Comparison of ENCODE assay signal across 10 cellular contexts in the genomic region with DNA sequence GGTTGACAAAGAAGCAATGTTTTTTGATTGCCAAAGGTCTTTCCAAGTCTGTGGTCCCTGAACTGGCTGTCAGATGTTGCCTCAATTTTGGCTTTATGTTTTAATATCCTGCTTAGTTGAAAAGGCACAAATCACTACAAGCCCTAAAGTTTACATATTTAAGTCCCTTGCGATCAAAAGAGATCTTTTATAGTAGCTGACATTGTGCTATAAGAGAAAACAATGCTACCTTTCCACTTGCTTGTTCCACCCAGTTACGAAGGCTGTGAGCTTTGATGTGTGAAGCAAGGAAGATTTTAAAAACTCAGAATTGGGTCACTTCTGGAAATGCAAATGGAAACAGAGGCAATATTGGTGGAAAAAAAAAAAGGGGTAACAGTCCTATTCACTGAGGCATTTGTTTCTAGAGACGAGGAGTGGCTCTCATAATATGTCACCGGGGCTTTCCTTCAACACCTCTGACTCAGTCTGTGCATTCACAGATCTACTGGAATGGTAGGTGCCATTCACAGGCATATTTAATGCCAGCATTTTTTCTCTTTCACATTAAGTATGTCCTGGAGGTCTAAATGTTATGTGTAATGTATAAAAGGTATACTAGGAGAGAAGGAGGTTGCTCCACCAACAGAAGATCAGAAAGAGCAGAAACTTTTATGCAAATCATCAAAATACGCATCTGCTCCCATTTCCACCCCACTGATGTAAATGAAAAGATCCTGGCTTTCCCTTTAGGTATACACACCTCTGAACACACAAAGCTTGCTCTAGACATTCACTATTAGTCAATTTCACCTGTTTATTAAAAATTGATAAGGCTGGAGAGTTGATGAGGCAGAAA.
DNase-seq lines count a peak whose midpoint lies in the region; ATAC-seq and TF ChIP-seq lines count a peak whose summit lies in the region.
"Had no signal": no experiment of that assay in that cellular context is flagged by ENCODE, and none has a peak within 500 bp of the region (broad histone marks: within the 10 kb centered on the region; RNA-seq: fewer than 3 reads in every experiment).

No MANE protein-coding gene starts in this region.

- dilution Hi-C loops in mammary epithelial cell (cut with HindIII; ENCODE audit: low sequenced_read_pairs): no loop called here

- no peaks in the 10 kb centered on the region for H3K36me3 ChIP-seq in mammary epithelial cell (ENCODE audit: insufficient read depth, low read length)

- no peak overlapping the region for H3K27ac ChIP-seq in mammary epithelial cell (ENCODE audit: insufficient read depth, low read depth, low read length)

- DNase-seq in GM13977 (ENCODE audit: low spot score): peak; percentile 72
- DNase-seq in mammary epithelial cell: peak; percentile 54
- no peak for DNase-seq in DMS 273 (lab: John Stamatoyannopoulos, UW; ENCODE audit: unreplicated experiment)
- DNase-seq in NCI-H510A treated with DMSO at 0.1 percent for 48 hours (lab: John Stamatoyannopoulos, UW): no peak
- DNase-seq in effector CD8-positive, alpha-beta T cell (lab: John Stamatoyannopoulos, UW): no peak
- no peak for DNase-seq in NCI-H1092 (lab: John Stamatoyannopoulos, UW)
- DNase-seq: NCI-H446 had no signal

- ATAC-seq in GM19397 (IDR thresholded peaks at IDR 0.05; ENCODE audit: unreplicated experiment) (peak; percentile 88), HG03108 (IDR thresholded peaks at IDR 0.05; ENCODE audit: unreplicated experiment) (peak; percentile 72)

- TF ChIP-seq CTCF in GM13977 (IDR thresholded peaks at IDR 0.05; ENCODE audit: extremely low read depth, insufficient read depth, missing control alignments) (no peak), mammary epithelial cell (conservative IDR thresholded peaks at IDR 0.05 in 1 of 2, IDR thresholded peaks at IDR 0.05 in 1 of 2; ENCODE audit: extremely low read depth in 1 of 2, insufficient read depth in 1 of 2, low read depth in 1 of 2, low read length in 2 of 2) (no peak)

- peaks cover 2% of the 10 kb centered on the region for H3K27me3 ChIP-seq in mammary epithelial cell (ENCODE audit: insufficient read depth, low read length)

- peak overlapping the region; percentile 5 for H2AFZ ChIP-seq in mammary epithelial cell (ENCODE audit: low read depth, low read length)

- CTCF ChIA-PET in mammary epithelial cell (lab: Charles Lee; ENCODE audit: low non-redundant PET): no interaction called here

- 56% methylated on average over 5 of the region's 5 CpGs for WGBS in mammary epithelial cell (ENCODE audit: low coverage, missing lambda C conversion rate)

- BruUV-seq in mammary epithelial cell (replicated peaks; lab: Mats Ljungman, UMichigan): no TSS peak

- H3K4me1 ChIP-seq in mammary epithelial cell (ENCODE audit: insufficient read depth, low read length): peaks cover 14% of the 10 kb centered on the region

- in situ Hi-C loops in GM13977 (cut with MboI; ENCODE audit: low pct_unique_long_range_greater_than_20kb, low sequenced_read_pairs, unreplicated experiment) (no loop called here), mammary epithelial cell (cut with MboI; ENCODE audit: low sequenced_read_pairs in 2 of 2) (no loop called here)

- H3K9ac ChIP-seq in mammary epithelial cell (ENCODE audit: insufficient read depth, low read length): no peak overlapping the region

- intact Hi-C loops in mammary epithelial cell (cut with micrococcal nuclease): no loop called here

- no peak overlapping the region for H3K4me2 ChIP-seq in mammary epithelial cell (ENCODE audit: insufficient read depth, low read depth, low read length)

- no peak overlapping the region for H3K4me3 ChIP-seq in mammary epithelial cell (replicated peaks in 1 of 3; ENCODE audit: insufficient read depth in 1 of 3, low read depth in 2 of 3, low read length in 3 of 3)
- H3K4me3 ChIP-seq: skin epidermis had no signal

- H3K79me2 ChIP-seq in mammary epithelial cell (ENCODE audit: insufficient read depth, low read length): no peaks in the 10 kb centered on the region

- no peaks in the 10 kb centered on the region for H3K9me3 ChIP-seq in mammary epithelial cell (replicated peaks; ENCODE audit: insufficient read depth, low read length)

- no peaks in the 10 kb centered on the region for H4K20me1 ChIP-seq in mammary epithelial cell (ENCODE audit: insufficient read depth, low read length)

Comparison
In these comparisons a context has a peak if more than half of its experiments do, and no peak if none do; other contexts are left out.
1. DNase-seq: peak in GM13977 (single experiment) and mammary epithelial cell (single experiment); none in DMS 273 (single experiment), NCI-H510A treated with DMSO at 0.1 percent for 48 hours (single experiment), effector CD8-positive, alpha-beta T cell (single experiment) and NCI-H1092 (single experiment).